21 cellular contexts compared by ENCODE assay signal in genomic region chr7:83520706-83521105, GRCh38.
"Had no signal": no experiment of that assay in that cellular context is flagged by ENCODE, and none has a peak within 500 bp of the region (broad histone marks: within the 10 kb centered on the region; RNA-seq: fewer than 3 reads in every experiment).

No MANE protein-coding gene starts in this region.

- ATAC-seq: activated CD4-positive, alpha-beta T cell treated with anti-CD3 and anti-CD28 coated beads for 36 hours; activated T-cell treated with anti-CD3 and anti-CD28 coated beads, Interleukin-2, amount 50 U/mL, for 4 hours; foreskin keratinocyte; natural killer cell treated with Interleukin-12 subunit alpha and Interleukin-12 subunit beta and Interleukin-15 and Interleukin-18, amount 100 ng/mL, for 72 hours; psoas muscle; right cardiac atrium; stimulated activated naive CD8-positive, alpha-beta T cell treated with anti-CD3 and anti-CD28 coated beads, Interleukin-15, Interleukin-2, amounts not matched to agents 100 U/mL and 50 U/mL, for 24 hours had no signal

- H3K27ac ChIP-seq: breast epithelium, foreskin keratinocyte, neutrophil, ovary, psoas muscle, tibial artery had no signal

- H3K27me3 ChIP-seq: breast epithelium, foreskin keratinocyte, neutrophil, ovary, tibial artery had no signal

- H3K36me3 ChIP-seq: breast epithelium, neutrophil, ovary, tibial artery had no signal

- H3K4me1 ChIP-seq: breast epithelium, psoas muscle, tibial artery had no signal

- H3K4me3 ChIP-seq: breast epithelium, lung, ovary, psoas muscle, tibial artery had no signal

- DNase-seq: activated B cell treated with CpG ODN at 0.5 μM for 24 hours; activated CD4-positive, alpha-beta T cell treated with anti-CD3 and anti-CD28 coated beads for 36 hours; activated CD4-positive, alpha-beta T cell treated with anti-CD3 and anti-CD28 coated beads, Interleukin-2, amount 50 U/mL, for 48 hours; activated CD8-positive, alpha-beta memory T cell treated with anti-CD3 and anti-CD28 coated beads, Interleukin-2, amount 50 U/mL, for 48 hours; activated naive CD4-positive, alpha-beta T cell treated with anti-CD3 and anti-CD28 coated beads for 36 hours; activated naive CD8-positive, alpha-beta T cell treated with anti-CD3 and anti-CD28 coated beads, Interleukin-2, amount 10 ng/mL, durations not matched to agents 7 days and 5 days; activated T-cell treated with anti-CD3 and anti-CD28 coated beads, Interleukin-2, amount 50 U/mL, for 4 hours; amniotic stem cell; effector memory CD4-positive, alpha-beta T cell; foreskin keratinocyte; kidney; ovary; psoas muscle; right cardiac atrium; stimulated activated CD4-positive, alpha-beta T cell treated with anti-CD3 and anti-CD28 coated beads, Interleukin-4, amount 100 ng/mL, for 24 hours; stimulated activated naive CD8-positive, alpha-beta T cell treated with anti-CD3 and anti-CD28 coated beads, Interleukin-15, Interleukin-2, amounts not matched to agents 100 U/mL and 50 U/mL, for 24 hours; tibial artery had no signal

- H3K9me3 ChIP-seq: breast epithelium, neutrophil, ovary, psoas muscle, tibial artery had no signal
